Comparison of ENCODE assay signal across 1 cellular context in genomic region chr21:42183374-42184266, GRCh38.
TF ChIP-seq lines count a peak whose summit lies in the region.

No MANE protein-coding gene starts in this region.

TF ChIP-seq in HEK293, 187 proteins besides CTCF, POLR2A, EP300 and RAD21 (continued from another document):
- TF ChIP-seq ZSCAN18 (tag by site-specific recombination; IDR thresholded peaks at IDR 0.05), result no peak
- TF ChIP-seq ZNF626 (tag by site-specific recombination; IDR thresholded peaks at IDR 0.05), result no peak
- 0 out of 2 replicates have a peak, but pooled peaks have one; percentile 11 for TF ChIP-seq ZFP41 (tag by site-specific recombination; IDR thresholded peaks at IDR 0.05; ENCODE audit: borderline replicate concordance)
- no peak for TF ChIP-seq KLF16 (tag by site-specific recombination; IDR thresholded peaks at IDR 0.05)
- no peak for TF ChIP-seq ZBTB26 (tag by site-specific recombination; optimal IDR thresholded peaks at IDR 0.05)
- TF ChIP-seq ZFP3 (tag by site-specific recombination; IDR thresholded peaks at IDR 0.05; ENCODE audit: low read depth), result no peak
- 0 out of 2 replicates have a peak, but pooled peaks have one; percentile 8 for TF ChIP-seq ZNF704 (tag by site-specific recombination; IDR thresholded peaks at IDR 0.05)
TF ChIP-seq in HEK293: peak in this region for 19.
